ENCODE assay signal across 32 cellular contexts in the genomic region with DNA sequence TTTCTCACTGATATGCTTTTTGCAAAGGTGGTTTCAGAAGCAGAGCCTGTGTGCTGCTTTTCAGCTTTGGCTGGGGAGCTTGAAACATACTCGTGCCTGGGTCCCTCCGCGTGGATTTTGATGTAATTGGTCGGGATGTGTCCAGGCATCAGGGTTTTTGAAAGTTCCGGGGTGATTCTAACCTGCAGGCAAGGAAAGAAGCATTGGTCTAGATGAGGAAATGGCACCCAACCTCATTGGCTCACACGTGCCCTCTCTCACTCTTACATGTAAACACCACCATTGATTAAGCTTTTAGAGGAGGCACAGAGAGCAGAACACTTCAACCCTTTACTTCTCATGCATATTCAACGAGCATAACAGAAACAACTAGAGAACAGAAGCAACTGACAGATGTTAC.
DNase-seq lines count a peak whose midpoint lies in the region; ATAC-seq, FAIRE-seq and TF ChIP-seq lines count a peak whose summit lies in the region.
"Had no signal": no experiment of that assay in that cellular context is flagged by ENCODE, and none has a peak within 500 bp of the region (broad histone marks: within the 10 kb centered on the region; RNA-seq: fewer than 3 reads in every experiment).

No MANE protein-coding gene starts in this region.

- no peak for TF ChIP-seq CTCF in H1 (IDR thresholded peaks at IDR 0.05; ENCODE audit: control extremely low read depth in 1 of 3, insufficient read depth in 1 of 3, low read depth in 1 of 3, low read length in 3 of 3)

- H3K4me3 Mint-ChIP-seq in naive thymus-derived CD4-positive, alpha-beta T cell: no peak overlapping the region
- H3K4me3 Mint-ChIP-seq: activated CD8-positive, alpha-beta memory T cell treated with anti-CD3 and anti-CD28 coated beads, Interleukin-2, amount 10 ng/mL, durations not matched to agents 7 days and 5 days; activated naive CD8-positive, alpha-beta T cell treated with anti-CD3 and anti-CD28 coated beads, Interleukin-2, amount 10 ng/mL, durations not matched to agents 7 days and 5 days; natural killer cell; stimulated activated naive B cell treated with anti-CD40 and anti-IgM and Interleukin-4, amounts not matched to agents 10 μg/mL and 1 μg/mL and 100 μg/mL, for 72 hours; T-helper 17 cell had no signal

- DNase-seq in DMS79 treated with DMSO at 0.1 percent for 48 hours (lab: John Stamatoyannopoulos, UW) (peak; percentile 19), DMS79 (lab: John Stamatoyannopoulos, UW) (no peak), H1 (ENCODE audit: low read depth in 1 of 2, low spot score in 2 of 2) (no peak), NCI-H2081 (lab: John Stamatoyannopoulos, UW) (no peak)
- DNase-seq in naive thymus-derived CD4-positive, alpha-beta T cell: no peak
- DNase-seq: 8988T; activated CD4-positive, alpha-beta T cell treated with anti-CD3 and anti-CD28 coated beads, Interleukin-2, amount 50 U/mL, for 4 hours; activated CD8-positive, alpha-beta memory T cell treated with anti-CD3 and anti-CD28 coated beads, Interleukin-2, amount 10 ng/mL, durations not matched to agents 7 days and 5 days; activated gamma-delta T cell treated with Interleukin-2 at 50 U/mL for 16 hours; activated naive CD8-positive, alpha-beta T cell treated with anti-CD3 and anti-CD28 coated beads, Interleukin-2, amount 10 ng/mL, durations not matched to agents 7 days and 5 days; activated T-cell treated with anti-CD3 and anti-CD28 coated beads, Interleukin-2, amount 50 U/mL, for 48 hours; aorta; cortex of kidney; effector memory CD4-positive, alpha-beta T cell; lower lobe of right lung; natural killer cell; NCI-H1417; NCI-H2029 treated with DMSO at 0.1 percent for 48 hours; NCI-H345; NCI-H774; SK-N-SH; stimulated activated naive B cell treated with anti-CD40 and anti-IgM and Interleukin-4, amounts not matched to agents 10 μg/mL and 1 μg/mL and 100 μg/mL, for 72 hours; T-helper 17 cell had no signal

- H3K18ac ChIP-seq in H1 (ENCODE audit: extremely low read depth, low read length): peak overlapping the region; percentile 100

- WGBS in H1 (ENCODE audit: extremely low coverage in 1 of 2, insufficient coverage in 1 of 2, insufficient read length in 1 of 2, insufficient replicate concordance in 2 of 2, low coverage in 1 of 2, low lambda C conversion rate in 2 of 2, missing lambda C conversion rate in 1 of 2), 2 experiments: 7% methylated on average over 7 of the region's 7 CpGs; no CpG with 5 or more reads in 1 of the 2 experiments

- H3K27ac ChIP-seq in HUES48 (ENCODE audit: low read depth, low read length) (peak overlapping the region; percentile 96), H1 (ENCODE audit: low read depth, low read length) (peak overlapping the region; percentile 76)
- no peak overlapping the region for H3K27ac ChIP-seq in naive thymus-derived CD4-positive, alpha-beta T cell (ENCODE audit: low read depth, low read length)
- H3K27ac ChIP-seq: cardiac muscle cell, lower lobe of right lung, RWPE1, suprapubic skin had no signal

- H3K79me2 ChIP-seq in H1 (ENCODE audit: control insufficient read depth in 1 of 2, insufficient read depth in 2 of 2, low read length in 2 of 2): peaks cover 0 to 41% of the 10 kb centered on the region in 2 experiments; a peak in 2 of 4 replicates

- H3K79me1 ChIP-seq in H1 (ENCODE audit: low read depth, low read length): peaks cover 5% of the 10 kb centered on the region; the same call in 1 of the 2 replicates

- H4K20me1 ChIP-seq in H1 (replicated peaks in 1 of 2; ENCODE audit: control insufficient read depth in 1 of 2, insufficient read depth in 2 of 2, low read length in 2 of 2): no peaks in the 10 kb centered on the region

- peaks cover 47% of the 10 kb centered on the region for H3K4me1 ChIP-seq in HUES48 (ENCODE audit: control insufficient read depth, insufficient read depth, low read length)
- peaks cover 13 to 22% (median 21%) of the 10 kb centered on the region in 4 experiments for H3K4me1 ChIP-seq in H1 (replicated peaks in 1 of 4; ENCODE audit: control insufficient read depth in 3 of 4, insufficient read depth in 4 of 4, low read length in 3 of 4)
- peaks cover 17% of the 10 kb centered on the region for H3K4me1 ChIP-seq in neuron (ENCODE audit: insufficient read depth, low read length)
- no peaks in the 10 kb centered on the region for H3K4me1 ChIP-seq in naive thymus-derived CD4-positive, alpha-beta T cell (ENCODE audit: control insufficient read depth in 2 of 2, insufficient read depth in 2 of 2, low read length in 2 of 2)
- H3K4me1 ChIP-seq: lower lobe of right lung had no signal

- peak overlapping the region; percentile 82; the same call in 1 of the 2 replicates for H2BK12ac ChIP-seq in H1 (ENCODE audit: low read depth, low read length)

- 0 out of 2 replicates have a peak overlapping the region, but pooled peaks have one; percentile 2 for H2AK5ac ChIP-seq in H1 (ENCODE audit: low read depth, low read length)

- no peak for TF ChIP-seq RAD21 in H1 (IDR thresholded peaks at IDR 0.05 in 1 of 2, conservative IDR thresholded peaks at IDR 0.05 in 1 of 2; ENCODE audit: low read depth in 2 of 2, low read length in 2 of 2)

- H3K9ac ChIP-seq in HUES48 (ENCODE audit: low read depth, low read length) (peak overlapping the region; percentile 68), H1 (replicated peaks in 1 of 4; ENCODE audit: extremely low read depth in 1 of 4, low read depth in 3 of 4, low read length in 3 of 4) (peak overlapping the region in 3 of 4 experiments; percentile 49 to 56 (median 49); a peak in 4 of 7 replicates)
- H3K9ac ChIP-seq: SK-N-SH had no signal

- H3K23ac ChIP-seq in H1 (ENCODE audit: insufficient read length): no peak overlapping the region

- no peak overlapping the region for H4K8ac ChIP-seq in H1 (ENCODE audit: extremely low read depth, insufficient read depth, low read length)

- no peak for TF ChIP-seq EP300 in H1 (IDR thresholded peaks at IDR 0.05; ENCODE audit: borderline replicate concordance in 1 of 2, low read depth in 2 of 2, low read length in 2 of 2)

- H3K9me3 Mint-ChIP-seq in naive thymus-derived CD4-positive, alpha-beta T cell: no peaks in the 10 kb centered on the region
- H3K9me3 Mint-ChIP-seq: activated naive CD8-positive, alpha-beta T cell treated with anti-CD3 and anti-CD28 coated beads, Interleukin-2, amount 10 ng/mL, durations not matched to agents 7 days and 5 days; natural killer cell; stimulated activated naive B cell treated with anti-CD40 and anti-IgM and Interleukin-4, amounts not matched to agents 10 μg/mL and 1 μg/mL and 100 μg/mL, for 72 hours had no signal

- H3K14ac ChIP-seq in H1 (ENCODE audit: insufficient read length): no peak overlapping the region

- H2BK20ac ChIP-seq in H1 (ENCODE audit: low read length): peak overlapping the region; percentile 51

- peak overlapping the region; percentile 76 for H4K5ac ChIP-seq in H1 (ENCODE audit: insufficient read length, low read depth, low read length)

- H4K91ac ChIP-seq in H1 (replicated peaks; ENCODE audit: insufficient read length, low read length): peak overlapping the region; percentile 96

- H2BK120ac ChIP-seq in H1 (replicated peaks; ENCODE audit: low read depth, low read length): peak overlapping the region; percentile 98

- CTCF ChIA-PET in H1 (lab: Charles Lee; ENCODE audit: partially characterized antibody): interaction anchor here (0.6 to 1.7 kb wide), 3 partner anchors 14 to 341 kb away, joined by 3 to 4 read pairs (median 4); no protein-coding TSS in a partner anchor
- CTCF ChIA-PET in naive thymus-derived CD4-positive, alpha-beta T cell (lab: Charles Lee): interaction anchor here (0.6 kb wide), 1 partner anchor 56 kb away, joined by 5 read pairs; no protein-coding TSS in a partner anchor

- POLR2A ChIA-PET in H1 (lab: Charles Lee; ENCODE audit: partially characterized antibody): interaction anchor here (0.6 to 6.5 kb wide), 31 partner anchors 9 to 367 kb away, joined by 3 to 65 read pairs (median 5); no protein-coding TSS in a partner anchor
- POLR2A ChIA-PET in naive thymus-derived CD4-positive, alpha-beta T cell (lab: Charles Lee): no interaction called here

- H3K27ac Mint-ChIP-seq in naive thymus-derived CD4-positive, alpha-beta T cell: no peak overlapping the region
- H3K27ac Mint-ChIP-seq: activated CD8-positive, alpha-beta memory T cell treated with anti-CD3 and anti-CD28 coated beads, Interleukin-2, amount 10 ng/mL, durations not matched to agents 7 days and 5 days; activated naive CD8-positive, alpha-beta T cell treated with anti-CD3 and anti-CD28 coated beads, Interleukin-2, amount 10 ng/mL, durations not matched to agents 7 days and 5 days; natural killer cell; stimulated activated naive B cell treated with anti-CD40 and anti-IgM and Interleukin-4, amounts not matched to agents 10 μg/mL and 1 μg/mL and 100 μg/mL, for 72 hours; T-helper 17 cell had no signal

- H3K4me3 ChIP-seq in HUES48 (ENCODE audit: low read depth, low read length) (peak overlapping the region; percentile 59), H1 (ENCODE audit: extremely low read depth in 1 of 4, insufficient read depth in 2 of 4, low read depth in 3 of 4, low read length in 4 of 4) (peak overlapping the region; percentile 31 to 59 (median 35); a peak in 7 of 8 replicates), neuron (ENCODE audit: low read length) (no peak overlapping the region)
- no peak overlapping the region for H3K4me3 ChIP-seq in naive thymus-derived CD4-positive, alpha-beta T cell (ENCODE audit: low read length)
- H3K4me3 ChIP-seq: cardiac muscle cell, lower lobe of right lung, skin epidermis, suprapubic skin had no signal

- H3K36me3 Mint-ChIP-seq in naive thymus-derived CD4-positive, alpha-beta T cell: no peaks in the 10 kb centered on the region
- H3K36me3 Mint-ChIP-seq: activated CD8-positive, alpha-beta memory T cell treated with anti-CD3 and anti-CD28 coated beads, Interleukin-2, amount 10 ng/mL, durations not matched to agents 7 days and 5 days; activated naive CD8-positive, alpha-beta T cell treated with anti-CD3 and anti-CD28 coated beads, Interleukin-2, amount 10 ng/mL, durations not matched to agents 7 days and 5 days; natural killer cell; stimulated activated naive B cell treated with anti-CD40 and anti-IgM and Interleukin-4, amounts not matched to agents 10 μg/mL and 1 μg/mL and 100 μg/mL, for 72 hours had no signal

- no peaks in the 10 kb centered on the region for H3K9me3 ChIP-seq in HUES48 (ENCODE audit: control insufficient read depth, insufficient read depth, low read length)
- no peaks in the 10 kb centered on the region for H3K9me3 ChIP-seq in H1 (ENCODE audit: insufficient read depth in 2 of 2, low read depth in 1 of 2, low read length in 1 of 2)
- H3K9me3 ChIP-seq in neuron (ENCODE audit: low read length): no peaks in the 10 kb centered on the region
- no peaks in the 10 kb centered on the region for H3K9me3 ChIP-seq in naive thymus-derived CD4-positive, alpha-beta T cell (ENCODE audit: control insufficient read depth in 2 of 3, low read length in 3 of 3)
- H3K9me3 ChIP-seq: lower lobe of right lung, SK-N-SH, suprapubic skin had no signal

- peaks cover 9% of the 10 kb centered on the region for H3K23me2 ChIP-seq in H1 (ENCODE audit: low read depth, low read length)

- H3K4ac ChIP-seq in H1 (replicated peaks; ENCODE audit: insufficient read length, low read depth, low read length): peak overlapping the region; percentile 91

- no peak overlapping the region for H2BK15ac ChIP-seq in H1 (ENCODE audit: low read length)

- peak overlapping the region; percentile 85 for H3K56ac ChIP-seq in H1 (replicated peaks; ENCODE audit: insufficient read length, low read depth, low read length)

- ATAC-seq in GM21390 (IDR thresholded peaks at IDR 0.05; ENCODE audit: unreplicated experiment): no peak
- ATAC-seq in naive thymus-derived CD4-positive, alpha-beta T cell: no peak
- ATAC-seq: activated CD4-positive, CD25-positive, alpha-beta regulatory T cell treated with anti-CD3 and anti-CD28 coated beads, Interleukin-2, amount 50 U/mL, for 24 hours; activated CD8-positive, alpha-beta memory T cell treated with anti-CD3 and anti-CD28 coated beads, Interleukin-2, amount 10 ng/mL, durations not matched to agents 7 days and 5 days; natural killer cell; stimulated activated naive B cell treated with anti-CD40 and anti-IgM and Interleukin-4, amounts not matched to agents 10 μg/mL and 1 μg/mL and 100 μg/mL, for 72 hours; T-helper 17 cell had no signal

- peaks cover 0 to 6% (median 0%) of the 10 kb centered on the region in 5 donors for H3K27me3 Mint-ChIP-seq in naive thymus-derived CD4-positive, alpha-beta T cell
- H3K27me3 Mint-ChIP-seq: activated CD8-positive, alpha-beta memory T cell treated with anti-CD3 and anti-CD28 coated beads, Interleukin-2, amount 10 ng/mL, durations not matched to agents 7 days and 5 days had no signal

- H3K4me2 ChIP-seq in H1 (ENCODE audit: insufficient read depth in 1 of 2, low read depth in 2 of 2, low read length in 2 of 2): peak overlapping the region; percentile 84 to 86
- H3K4me2 ChIP-seq: SK-N-SH had no signal

- H3K36me3 ChIP-seq in HUES48 (ENCODE audit: control insufficient read depth, insufficient read depth, low read length) (peaks cover 7% of the 10 kb centered on the region; the same call in 1 of the 2 replicates), H1 (ENCODE audit: control insufficient read depth in 2 of 4, insufficient read depth in 4 of 4, low read length in 3 of 4) (peaks cover 0 to 1% (median 0%) of the 10 kb centered on the region in 4 experiments; a peak in 2 of 8 replicates), neuron (ENCODE audit: insufficient read depth, low read length) (no peaks in the 10 kb centered on the region)
- H3K36me3 ChIP-seq in naive thymus-derived CD4-positive, alpha-beta T cell (ENCODE audit: control insufficient read depth in 2 of 3, insufficient read depth in 3 of 3, low read length in 3 of 3): no peaks in the 10 kb centered on the region
- H3K36me3 ChIP-seq: cardiac muscle cell, lower lobe of right lung, suprapubic skin had no signal

- H2BK5ac ChIP-seq in H1 (ENCODE audit: low read depth, low read length): peak overlapping the region; percentile 95

- no peak for TF ChIP-seq POLR2A in H1 (IDR thresholded peaks at IDR 0.05; ENCODE audit: control extremely low read depth in 1 of 2, low read depth in 2 of 2, low read length in 2 of 2)

- intact Hi-C loops in naive thymus-derived CD4-positive, alpha-beta T cell (cut with micrococcal nuclease): no loop called here

- peak; percentile 45 for FAIRE-seq in H1 (lab: Jason Lieb, UNC)
- FAIRE-seq: TTC549 had no signal

- no peak overlapping the region for H2AFZ ChIP-seq in H1 (ENCODE audit: low read length)
- peak overlapping the region; percentile 11 for H2AFZ ChIP-seq in neuron (ENCODE audit: low read depth, low read length)

- H3K27me3 ChIP-seq in HUES48 (ENCODE audit: control insufficient read depth, insufficient read depth, low read length) (no peaks in the 10 kb centered on the region), H1 (replicated peaks in 1 of 4; ENCODE audit: control insufficient read depth in 3 of 4, extremely low read depth in 1 of 4, insufficient read depth in 3 of 4, low read length in 3 of 4) (no peaks in the 10 kb centered on the region), neuron (ENCODE audit: insufficient read depth, low read length) (no peaks in the 10 kb centered on the region)
- H3K27me3 ChIP-seq in naive thymus-derived CD4-positive, alpha-beta T cell (ENCODE audit: control insufficient read depth in 2 of 2, insufficient read depth in 2 of 2, low read length in 2 of 2): no peaks in the 10 kb centered on the region
- H3K27me3 ChIP-seq: cardiac muscle cell, suprapubic skin had no signal

- H3K4me1 Mint-ChIP-seq in naive thymus-derived CD4-positive, alpha-beta T cell: peaks cover 0 to 5% (median 0%) of the 10 kb centered on the region in 7 donors
- H3K4me1 Mint-ChIP-seq: stimulated activated naive B cell treated with anti-CD40 and anti-IgM and Interleukin-4, amounts not matched to agents 10 μg/mL and 1 μg/mL and 100 μg/mL, for 72 hours had no signal

Comparison
In these comparisons a context has a peak if more than half of its experiments do, and no peak if none do; other contexts are left out.
1. H3K4me3 ChIP-seq: peak in HUES48 (single experiment) and H1 (4 of 4); none in neuron (single experiment) and naive thymus-derived CD4-positive, alpha-beta T cell (single experiment).